In the genomic region with DNA sequence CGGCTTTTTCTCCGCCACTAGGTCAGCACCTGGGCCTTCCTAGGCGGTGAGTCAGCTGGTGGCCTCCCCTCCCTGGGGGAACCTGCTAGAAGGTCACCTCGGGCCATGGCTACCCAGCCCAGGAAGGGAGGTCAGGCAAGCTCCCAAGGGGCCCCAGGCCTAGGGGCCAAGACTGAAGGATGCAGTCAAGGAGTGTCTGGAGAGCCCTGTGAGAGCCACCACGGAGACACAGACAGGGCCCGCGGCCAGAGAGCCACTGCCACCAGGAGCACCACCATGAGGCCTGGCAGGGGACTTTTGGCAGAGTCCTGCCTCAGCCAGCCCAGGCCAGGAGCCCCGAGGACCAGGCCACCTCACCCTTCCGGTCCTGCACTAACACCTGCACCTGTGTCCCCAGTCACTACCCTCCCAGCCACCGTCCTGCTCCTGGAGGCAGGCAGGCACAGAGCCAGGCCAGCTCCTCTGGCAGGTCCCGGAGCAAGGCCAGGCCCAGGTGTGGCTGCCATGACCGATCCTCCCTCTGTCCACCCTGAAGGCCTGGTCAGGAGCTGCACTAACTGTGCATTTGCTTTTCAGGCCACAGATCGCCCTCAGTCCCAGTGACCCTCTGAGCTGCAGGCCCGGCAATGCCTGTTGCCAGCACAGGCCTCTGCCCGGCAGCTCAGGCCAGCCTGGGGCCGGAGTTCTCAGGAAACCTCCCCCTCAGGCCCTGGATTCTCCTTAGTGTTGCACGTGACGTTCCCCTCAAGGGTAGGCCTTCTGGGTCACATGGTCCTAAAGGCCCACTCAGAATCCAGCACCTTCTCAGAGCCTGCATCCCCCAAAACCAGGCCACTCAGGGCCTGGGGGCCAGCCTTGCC, we compare ENCODE assay signal across 17 cellular contexts. TPM values are rescaled to one million over a fixed set of nuclear protein-coding genes. Genes with fewer than 3 reads are reported as not detected.
DNase-seq lines count a peak whose midpoint lies in the region; ATAC-seq and TF ChIP-seq lines count a peak whose summit lies in the region.
"Had no signal": no experiment of that assay in that cellular context is flagged by ENCODE, and none has a peak within 500 bp of the region (broad histone marks: within the 10 kb centered on the region; RNA-seq: fewer than 3 reads in every experiment).

No MANE protein-coding gene starts in this region.

- TF ChIP-seq EP300 in stomach (IDR thresholded peaks at IDR 0.05), result no peak

- H3K27ac ChIP-seq in lung (ENCODE audit: low read depth in 1 of 2, low read length in 1 of 2) (peak overlapping the region; percentile 23 to 60), stomach (peak overlapping the region; percentile 1 to 51 (median 47)), brain microvascular endothelial cell (no peak overlapping the region)
- H3K27ac ChIP-seq: tibial nerve had no signal

- DNase-seq in NB4 (ENCODE audit: low read depth), result peak; percentile 37
- DNase-seq in fibroblast of pulmonary artery (ENCODE audit: low read depth), result peak; percentile 25
- peak; percentile 58 for DNase-seq in lung (ENCODE audit: low spot score)
- peak; percentile 85 for DNase-seq in stomach
- DNase-seq in HK-2 (ENCODE audit: unreplicated experiment), result no peak
- DNase-seq in COR-L47 (lab: John Stamatoyannopoulos, UW), result no peak
- no peak for DNase-seq in ecto neural progenitor cell (ENCODE audit: low spot score)
- DNase-seq in brain microvascular endothelial cell, result no peak
- DNase-seq: activated CD8-positive, alpha-beta memory T cell treated with anti-CD3 and anti-CD28 coated beads, Interleukin-2, amount 10 ng/mL, durations not matched to agents 7 days and 5 days; DMS153; effector memory CD4-positive, alpha-beta T cell; Kasumi-1; NCI-H187 treated with DMSO at 0.1 percent for 48 hours; NCI-H510A treated with DMSO at 0.1 percent for 48 hours; PC-3 had no signal

- no peaks in the 10 kb centered on the region for H3K9me3 ChIP-seq in lung (ENCODE audit: control insufficient read depth in 2 of 2, insufficient read depth in 1 of 2, low read length in 1 of 2)
- H3K9me3 ChIP-seq in stomach, result no peaks in the 10 kb centered on the region
- H3K9me3 ChIP-seq: tibial nerve had no signal

- H3K27me3 ChIP-seq in lung (ENCODE audit: control insufficient read depth, insufficient read depth) (no peaks in the 10 kb centered on the region), stomach (no peaks in the 10 kb centered on the region), brain microvascular endothelial cell (replicated peaks) (no peaks in the 10 kb centered on the region)
- H3K27me3 ChIP-seq: tibial nerve had no signal

- in situ Hi-C loops in brain microvascular endothelial cell (cut with HindIII; ENCODE audit: low pct_ligation_motif_present, low sequenced_read_pairs), result no loop called here

- H3K36me3 ChIP-seq in lung (ENCODE audit: control insufficient read depth in 2 of 2, insufficient read depth in 2 of 2, low read length in 2 of 2) (peaks cover 0 to 21% of the 10 kb centered on the region in 2 donors), stomach (peaks cover 3 to 54% (median 47%) of the 10 kb centered on the region in 4 donors), brain microvascular endothelial cell (replicated peaks) (peaks cover 14% of the 10 kb centered on the region)

- TF ChIP-seq POLR2A in NB4 (IDR thresholded peaks at IDR 0.05; ENCODE audit: extremely low read depth, insufficient read length) (no peak), stomach (IDR thresholded peaks at IDR 0.05) (no peak)

- H3K4me1 ChIP-seq in lung (ENCODE audit: control insufficient read depth in 2 of 2, insufficient read depth in 2 of 2, low read length in 2 of 2), result peaks cover 0 to 6% of the 10 kb centered on the region in 2 donors
- H3K4me1 ChIP-seq in stomach, result peaks cover 26 to 66% (median 37%) of the 10 kb centered on the region in 4 donors

- intact Hi-C loops in stomach (cut with DNase I; ENCODE audit: low total_unique reads), result no loop called here

- peak; percentile 76 for ATAC-seq in lung (ENCODE audit: insufficient read depth, low FRiP score)
- ATAC-seq: activated CD8-positive, alpha-beta memory T cell treated with anti-CD3 and anti-CD28 coated beads, Interleukin-2, amount 10 ng/mL, durations not matched to agents 7 days and 5 days; PC-3; WTC11 had no signal

- 71 to 89% methylated on average over 18 of the region's 18 CpGs for WGBS in lung, 2 donors
- 45 to 67% (median 55%) methylated on average over 11 to 18 of the region's 18 CpGs for WGBS in stomach, 5 donors

- TF ChIP-seq CTCF in NB4 (IDR thresholded peaks at IDR 0.05; ENCODE audit: low read depth, low read length) (no peak), fibroblast of pulmonary artery (IDR thresholded peaks at IDR 0.05; ENCODE audit: low read length, missing control alignments) (no peak), lung (IDR thresholded peaks at IDR 0.05; ENCODE audit: control extremely low read depth, extremely low read depth) (no peak), stomach (IDR thresholded peaks at IDR 0.05) (no peak), brain microvascular endothelial cell (IDR thresholded peaks at IDR 0.05; ENCODE audit: low read depth, low read length, missing control alignments) (no peak)

- no peak overlapping the region for H3K4me3 ChIP-seq in NB4 (ENCODE audit: low read depth, low read length)
- H3K4me3 ChIP-seq in fibroblast of pulmonary artery (replicated peaks; ENCODE audit: low read depth, low read length), result no peak overlapping the region
- no peak overlapping the region for H3K4me3 ChIP-seq in lung
- no peak overlapping the region for H3K4me3 ChIP-seq in stomach
- H3K4me3 ChIP-seq in brain microvascular endothelial cell (ENCODE audit: low read depth, low read length), result no peak overlapping the region
- H3K4me3 ChIP-seq: tibial nerve had no signal

RNA-seq across cellular contexts. Expression of a gene that starts 6.9 kb away (rescaled TPM):
- total RNA-seq in lung (10 to 100 TPM in 1 of 2 donors, 1 to 10 TPM in 1; 3.1 to 15.4 TPM), stomach (10 to 100 TPM in 4 of 5 donors, 1 to 10 TPM in 1; 7.0 to 59.3 (median 18.7) TPM)
- polyA plus RNA-seq in lung (10 to 100 TPM; 12.1 to 14.3 TPM), stomach (10 to 100 TPM; 13.3 to 42.0 (median 16.8) TPM)

RNA-seq across cellular contexts. Expression of a gene that starts 43.8 kb away (rescaled TPM):
- 10 to 100 TPM; 16.2 to 46.0 TPM for total RNA-seq in lung
- polyA plus RNA-seq in lung, result 10 to 100 TPM in 1 of 2 donors, 1 to 10 TPM in 1; 9.6 to 19.6 TPM
- total RNA-seq in stomach, result 10 to 100 TPM in 2 of 5 donors, 1 to 10 TPM in 3; 5.3 to 21.7 (median 9.8) TPM
- polyA plus RNA-seq in stomach, result 1 to 10 TPM; 2.5 to 8.1 (median 7.3) TPM

Comparison
In these comparisons a context has a peak if more than half of its experiments do, and no peak if none do; other contexts are left out.
1. DNase-seq: peak in NB4 (single experiment), fibroblast of pulmonary artery (single experiment), lung (single experiment) and stomach (single experiment); none in HK-2 (single experiment), COR-L47 (single experiment), ecto neural progenitor cell (single experiment) and brain microvascular endothelial cell (single experiment).